ENCODE assay signal across 8 cellular contexts in the genomic region with DNA sequence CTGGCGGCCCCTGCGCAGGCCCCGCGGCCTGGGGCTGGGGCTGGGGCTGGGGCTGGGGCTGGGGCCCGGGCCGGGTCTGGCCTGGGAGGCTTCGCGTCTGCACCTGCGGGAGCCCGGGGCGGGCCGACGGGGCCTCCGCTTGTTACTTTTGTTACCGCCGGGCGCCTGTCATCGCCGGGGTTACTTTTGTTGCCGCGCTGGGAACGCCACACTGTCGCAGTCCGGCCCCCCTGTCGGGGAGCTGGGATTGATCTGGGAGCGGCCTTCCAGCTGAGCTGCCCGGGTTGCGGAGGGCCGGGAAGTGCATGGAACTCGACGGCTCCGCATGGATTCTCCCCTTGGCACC. TPM values are rescaled to one million over a fixed set of nuclear protein-coding genes. Genes with fewer than 3 reads are reported as not detected.
DNase-seq lines count a peak whose midpoint lies in the region; TF ChIP-seq lines count a peak whose summit lies in the region.

No MANE protein-coding gene starts in this region.

- H3K27ac ChIP-seq in SJCRH30, result no peak overlapping the region
- peak overlapping the region; percentile 77 to 94 (median 90) for H3K27ac ChIP-seq in esophagus squamous epithelium
- peak overlapping the region; percentile 61 for H3K27ac ChIP-seq in osteoblast (ENCODE audit: low read depth, low read length)

- H3K4me3 ChIP-seq in SJCRH30, result peak overlapping the region; percentile 93
- peak overlapping the region; percentile 71 to 100 (median 100) for H3K4me3 ChIP-seq in esophagus squamous epithelium
- peak overlapping the region; percentile 87 for H3K4me3 ChIP-seq in osteoblast (ENCODE audit: insufficient read depth, low read length)

- no peaks in the 10 kb centered on the region for H3K27me3 Mint-ChIP-seq in activated naive CD4-positive, alpha-beta T cell treated with anti-CD3 and anti-CD28 coated beads, Interleukin-2, amount 50 U/mL, for 24 hours

- peaks cover 30% of the 10 kb centered on the region for H3K36me3 ChIP-seq in SJCRH30
- peaks cover 15 to 55% (median 18%) of the 10 kb centered on the region in 3 donors for H3K36me3 ChIP-seq in esophagus squamous epithelium
- H3K36me3 ChIP-seq in osteoblast (ENCODE audit: insufficient read depth, low read length), result peaks cover 28% of the 10 kb centered on the region

- peak overlapping the region; percentile 51 for H2AFZ ChIP-seq in osteoblast (ENCODE audit: low read length)

- H3K4me1 Mint-ChIP-seq in activated naive CD4-positive, alpha-beta T cell treated with anti-CD3 and anti-CD28 coated beads, Interleukin-2, amount 50 U/mL, for 24 hours, result peaks cover 23% of the 10 kb centered on the region

- peaks cover 2% of the 10 kb centered on the region for H3K36me3 Mint-ChIP-seq in activated naive CD4-positive, alpha-beta T cell treated with anti-CD3 and anti-CD28 coated beads, Interleukin-2, amount 50 U/mL, for 24 hours

- H3K9me3 ChIP-seq in SJCRH30 (replicated peaks), result no peaks in the 10 kb centered on the region
- H3K9me3 ChIP-seq in esophagus squamous epithelium, result no peaks in the 10 kb centered on the region
- H3K9me3 ChIP-seq in osteoblast (ENCODE audit: low read depth, low read length), result no peaks in the 10 kb centered on the region

- H3K9me3 Mint-ChIP-seq in activated naive CD4-positive, alpha-beta T cell treated with anti-CD3 and anti-CD28 coated beads, Interleukin-2, amount 50 U/mL, for 24 hours, result no peaks in the 10 kb centered on the region

- peak overlapping the region; percentile 88 for H3K4me3 Mint-ChIP-seq in activated naive CD4-positive, alpha-beta T cell treated with anti-CD3 and anti-CD28 coated beads, Interleukin-2, amount 50 U/mL, for 24 hours

- intact Hi-C loops in esophagus squamous epithelium (cut with DNase I), result no loop called here
- intact Hi-C loops in posterior vena cava (cut with DNase I), result loop anchor here in 1 of 2 donors (5.0 kb wide), 1 partner anchor 138 kb away; no protein-coding TSS in a partner anchor

- TF ChIP-seq CTCF in esophagus squamous epithelium (IDR thresholded peaks at IDR 0.05) (peak in 1 of 6 experiments; percentile 9), osteoblast (IDR thresholded peaks at IDR 0.05; ENCODE audit: extremely low read depth, low read depth, low read length) (no peak)

- peaks cover 32% of the 10 kb centered on the region for H3K79me2 ChIP-seq in osteoblast (ENCODE audit: insufficient read depth, low read length)

- peaks cover 8% of the 10 kb centered on the region; the same call in 1 of the 2 replicates for H3K4me1 ChIP-seq in SJCRH30
- peaks cover 29 to 47% (median 31%) of the 10 kb centered on the region in 3 donors for H3K4me1 ChIP-seq in esophagus squamous epithelium
- peaks cover 14% of the 10 kb centered on the region for H3K4me1 ChIP-seq in osteoblast (ENCODE audit: insufficient read depth, low read length)

- TF ChIP-seq POLR2A in esophagus squamous epithelium (IDR thresholded peaks at IDR 0.05), result no peak

- DNase-seq in activated naive CD4-positive, alpha-beta T cell treated with anti-CD3 and anti-CD28 coated beads, Interleukin-2, amount 50 U/mL, for 16 hours, result no peak
- DNase-seq in SJCRH30 (peak; percentile 57 to 59), esophagus squamous epithelium (lab: John Stamatoyannopoulos, UW) (no peak), osteoblast (ENCODE audit: insufficient read length, low spot score, missing footprints) (peak; percentile 97), NCI-H128 (lab: John Stamatoyannopoulos, UW; ENCODE audit: unreplicated experiment) (no peak), posterior vena cava (ENCODE audit: low spot score) (no peak), foreskin melanocyte (no peak)

- peaks cover 44% of the 10 kb centered on the region for H4K20me1 ChIP-seq in osteoblast (ENCODE audit: insufficient read depth, low read length)

- H3K4me2 ChIP-seq in osteoblast (ENCODE audit: insufficient read depth, low read length), result peak overlapping the region; percentile 88

- no peaks in the 10 kb centered on the region for H3K27me3 ChIP-seq in SJCRH30
- H3K27me3 ChIP-seq in esophagus squamous epithelium, result no peaks in the 10 kb centered on the region
- no peaks in the 10 kb centered on the region for H3K27me3 ChIP-seq in osteoblast (ENCODE audit: insufficient read depth, low read length)

- no peak overlapping the region for H3K27ac Mint-ChIP-seq in activated naive CD4-positive, alpha-beta T cell treated with anti-CD3 and anti-CD28 coated beads, Interleukin-2, amount 50 U/mL, for 24 hours

- no CpG with 5 or more reads among the region's 32 CpGs for WGBS in esophagus squamous epithelium, 2 donors

RNA-seq across cellular contexts. Expression of a gene that starts 0.7 kb away (rescaled TPM):
- 46.6 and 49.0 TPM in 2 replicates for total RNA-seq in SJCRH30 (2014; rRNA removed; shearing (Covaris generic))
- total RNA-seq in esophagus squamous epithelium (10 to 100 TPM; 19.1 to 41.4 (median 27.3) TPM), osteoblast (32.4 and 39.1 TPM in 2 replicates), posterior vena cava (10 to 100 TPM; 27.7 to 29.4 TPM)

RNA-seq across cellular contexts. Expression of a gene that starts 9.1 kb away (rescaled TPM):
- total RNA-seq in SJCRH30 (2014; rRNA removed; shearing (Covaris generic)), result 52.5 and 57.4 TPM in 2 replicates
- total RNA-seq in esophagus squamous epithelium (10 to 100 TPM in 1 of 4 donors, 1 to 10 TPM in 3; 5.7 to 10.1 (median 9.8) TPM), osteoblast (14.1 and 15.2 TPM in 2 replicates), posterior vena cava (1 to 10 TPM; 5.0 to 8.0 TPM)

RNA-seq across cellular contexts. Expression of a gene that starts 11.5 kb away (rescaled TPM):
- 2.0 and 2.1 TPM in 2 replicates for total RNA-seq in SJCRH30 (2014; rRNA removed; shearing (Covaris generic))
- 1 to 10 TPM in 2 of 4 donors, not detected in 2; 2.2 to 2.3 TPM for total RNA-seq in esophagus squamous epithelium
- not detected in 2 replicates for total RNA-seq in osteoblast
- 1 to 10 TPM; 1.0 to 1.9 TPM for total RNA-seq in posterior vena cava

RNA-seq across cellular contexts. Expression of a gene that starts 56.3 kb away (rescaled TPM):
- 19.9 and 21.2 TPM in 2 replicates for total RNA-seq in SJCRH30 (2014; rRNA removed; shearing (Covaris generic))
- total RNA-seq in esophagus squamous epithelium (1 to 10 TPM; 5.2 to 8.4 (median 7.2) TPM), osteoblast (13.0 TPM in 2 replicates), posterior vena cava (10 to 100 TPM in 1 of 2 donors, 1 to 10 TPM in 1; 9.6 to 10.9 TPM)

Comparison
In these comparisons a context has a peak if more than half of its experiments do, and no peak if none do; other contexts are left out.
1. DNase-seq: peak in SJCRH30 (2 of 2) and osteoblast (single experiment); none in activated naive CD4-positive, alpha-beta T cell treated with anti-CD3 and anti-CD28 coated beads, Interleukin-2, amount 50 U/mL, for 16 hours (single experiment), esophagus squamous epithelium (single experiment), NCI-H128 (single experiment), posterior vena cava (single experiment) and foreskin melanocyte (single experiment).
2. Peak in every context shown above with its lines, with median percentiles within 50 percentile points of each other: H3K4me3 ChIP-seq.